In the genomic region with DNA sequence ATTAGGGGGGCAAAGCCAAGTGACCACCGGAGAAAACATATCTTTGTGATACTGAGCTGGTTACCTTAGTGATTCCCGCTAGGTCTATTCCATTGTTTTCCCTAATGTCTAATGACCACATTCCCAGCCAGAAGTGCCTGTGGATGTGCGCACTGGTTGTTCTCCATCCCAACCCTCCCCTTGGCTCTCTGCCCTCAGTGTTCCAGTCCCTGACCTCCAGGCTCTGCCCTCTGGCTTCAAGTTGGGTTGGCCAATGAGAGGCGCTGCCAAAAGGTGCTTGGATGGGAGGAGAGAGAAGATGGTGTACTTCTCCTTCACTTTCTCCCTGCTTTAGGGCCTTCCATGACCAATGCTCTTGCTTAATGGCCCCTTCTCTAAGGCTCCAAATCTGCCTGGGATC, we compare ENCODE assay signal across 19 cellular contexts.
"Had no signal": no experiment of that assay in that cellular context is flagged by ENCODE, and none has a peak within 500 bp of the region (broad histone marks: within the 10 kb centered on the region; RNA-seq: fewer than 3 reads in every experiment).

No MANE protein-coding gene starts in this region.

- H3K27me3 Mint-ChIP-seq: activated naive CD8-positive, alpha-beta T cell; dendritic cell treated with granulocyte-macrophage colony-stimulating factor and Interleukin-4, amounts not matched to agents 40 ng/mL and 50 ng/mL, for 4 days had no signal

- H3K36me3 ChIP-seq: esophagus muscularis mucosa, upper lobe of right lung had no signal

- H3K9me3 ChIP-seq: esophagus muscularis mucosa, upper lobe of right lung had no signal

- FAIRE-seq: bronchial epithelial cell, endothelial cell of umbilical vein, small intestine, TTC549 had no signal

- ATAC-seq: upper lobe of right lung had no signal

- H3K4me3 Mint-ChIP-seq: activated naive CD8-positive, alpha-beta T cell; activated T-cell treated with anti-CD3 and anti-CD28 coated beads, Interleukin-2, amount 50 U/mL, for 72 hours; dendritic cell treated with granulocyte-macrophage colony-stimulating factor and Interleukin-4, amounts not matched to agents 40 ng/mL and 50 ng/mL, for 4 days; nephron had no signal

- H3K27me3 ChIP-seq: esophagus muscularis mucosa, upper lobe of right lung had no signal

- H3K27ac Mint-ChIP-seq: activated T-cell treated with anti-CD3 and anti-CD28 coated beads, Interleukin-2, amount 50 U/mL, for 72 hours; dendritic cell treated with granulocyte-macrophage colony-stimulating factor and Interleukin-4, amounts not matched to agents 40 ng/mL and 50 ng/mL, for 4 days; nephron had no signal

- DNase-seq: activated CD4-positive, alpha-beta T cell treated with anti-CD3 and anti-CD28 coated beads, Interleukin-2, amount 50 U/mL, for 4 hours; activated T-cell treated with anti-CD3 and anti-CD28 coated beads, Interleukin-2, amount 50 U/mL, for 72 hours; effector memory CD4-positive, alpha-beta T cell; nucleus accumbens; retina; small intestine; stimulated activated CD4-positive, alpha-beta T cell treated with anti-CD3 and anti-CD28 coated beads, Interleukin-15, amount 100 ng/mL, for 24 hours; stimulated activated CD4-positive, alpha-beta T cell treated with anti-CD3 and anti-CD28 coated beads, Interleukin-2, amount 100 ng/mL, for 48 hours; SW 1271; T-helper 2 cell; upper lobe of right lung had no signal

- H3K9me3 Mint-ChIP-seq: activated T-cell treated with anti-CD3 and anti-CD28 coated beads, Interleukin-2, amount 50 U/mL, for 72 hours; dendritic cell treated with granulocyte-macrophage colony-stimulating factor and Interleukin-4, amounts not matched to agents 40 ng/mL and 50 ng/mL, for 4 days; nephron had no signal

- H3K4me3 ChIP-seq: esophagus muscularis mucosa, lung, upper lobe of right lung had no signal

- H3K27ac ChIP-seq: esophagus muscularis mucosa, upper lobe of right lung had no signal
